In genomic region chrX:23784487-23785301, GRCh38 we compare ENCODE assay signal across 8 cellular contexts. TPM values are rescaled to one million over a fixed set of nuclear protein-coding genes. Genes with fewer than 3 reads are reported as not detected.
A peak's percentile ranks its signal among the peaks of the same experiment; 100 is the strongest.
DNase-seq lines count a peak whose midpoint lies in the region; ATAC-seq and TF ChIP-seq lines count a peak whose summit lies in the region.

No MANE protein-coding gene starts in this region.

- H3K27ac ChIP-seq in AG04450 (ENCODE audit: low read depth, low read length): peak overlapping the region; percentile 33

- CTCF ChIA-PET in AG04450 (lab: Charles Lee) (interaction anchor here (0.8 to 5.1 kb wide), 5 partner anchors 14 to 117 kb away, joined by 3 to 63 read pairs (median 5); no protein-coding TSS in a partner anchor), HEK293T (lab: Yijun Ruan, JAX) (interaction anchor here (0.6 to 2.3 kb wide), 2 partner anchors 117 to 968 kb away, joined by 8 to 26 read pairs; no protein-coding TSS in a partner anchor)

- H3K27ac Mint-ChIP-seq in stimulated activated memory B cell treated with anti-CD40 and anti-IgM and Interleukin-4, amounts not matched to agents 10 μg/mL and 1 μg/mL and 100 μg/mL, for 72 hours: peak overlapping the region; percentile 94

- POLR2A ChIA-PET in AG04450 (lab: Yijun Ruan, JAX) (interaction anchor here (0.6 to 2.4 kb wide), 5 partner anchors 12 to 241 kb away, joined by 4 to 60 read pairs (median 7); no protein-coding TSS in a partner anchor), HEK293T (lab: Yijun Ruan, JAX) (interaction anchor here (0.6 to 3.8 kb wide), 4 partner anchors 9 to 117 kb away, joined by 4 to 54 read pairs (median 16); no protein-coding TSS in a partner anchor)

- TF ChIP-seq CTCF in AG04450 (IDR thresholded peaks at IDR 0.05; ENCODE audit: low read depth, low read length) (no peak), WI38 (IDR thresholded peaks at IDR 0.05; ENCODE audit: low read depth, low read length) (no peak)

- no peaks in the 10 kb centered on the region for H3K9me3 ChIP-seq in AG04450 (ENCODE audit: control insufficient read depth, insufficient read depth, low read length)

- no peak for ATAC-seq in stimulated activated memory B cell treated with anti-CD40 and anti-IgM and Interleukin-4, amounts not matched to agents 10 μg/mL and 1 μg/mL and 100 μg/mL, for 72 hours
- no peak for ATAC-seq in GM18868 (IDR thresholded peaks at IDR 0.05; ENCODE audit: unreplicated experiment)
- ATAC-seq in HG02981 (IDR thresholded peaks at IDR 0.05; ENCODE audit: unreplicated experiment): no peak

- no peaks in the 10 kb centered on the region for H3K27me3 Mint-ChIP-seq in stimulated activated memory B cell treated with anti-CD40 and anti-IgM and Interleukin-4, amounts not matched to agents 10 μg/mL and 1 μg/mL and 100 μg/mL, for 72 hours

- peak overlapping the region; percentile 82 for H3K4me3 ChIP-seq in AG04450 (ENCODE audit: low read depth, low read length)
- peak overlapping the region; percentile 35 for H3K4me3 ChIP-seq in WI38 (ENCODE audit: low read depth, low read length)

- DNase-seq in AG04450 (ENCODE audit: low read depth, low spot score) (no peak), HEK293T (ENCODE audit: extremely low spot score) (no peak), glomerular visceral epithelial cell (ENCODE audit: extremely low spot score) (peak; percentile 50), activated gamma-delta T cell treated with Interleukin-2 at 50 U/mL for 16 hours (no peak)

- H3K27me3 ChIP-seq in AG04450 (ENCODE audit: control insufficient read depth, insufficient read depth, low read length): no peaks in the 10 kb centered on the region

- H3K4me3 Mint-ChIP-seq in stimulated activated memory B cell treated with anti-CD40 and anti-IgM and Interleukin-4, amounts not matched to agents 10 μg/mL and 1 μg/mL and 100 μg/mL, for 72 hours: peak overlapping the region; percentile 97

- peaks cover 20% of the 10 kb centered on the region for H3K36me3 Mint-ChIP-seq in stimulated activated memory B cell treated with anti-CD40 and anti-IgM and Interleukin-4, amounts not matched to agents 10 μg/mL and 1 μg/mL and 100 μg/mL, for 72 hours

- no peaks in the 10 kb centered on the region for H3K9me3 Mint-ChIP-seq in stimulated activated memory B cell treated with anti-CD40 and anti-IgM and Interleukin-4, amounts not matched to agents 10 μg/mL and 1 μg/mL and 100 μg/mL, for 72 hours

- H3K4me1 Mint-ChIP-seq in stimulated activated memory B cell treated with anti-CD40 and anti-IgM and Interleukin-4, amounts not matched to agents 10 μg/mL and 1 μg/mL and 100 μg/mL, for 72 hours: peaks cover 31% of the 10 kb centered on the region

TF ChIP-seq in HEK293T, 16 proteins besides CTCF, POLR2A, EP300 and RAD21:
- TF ChIP-seq L3MBTL2 (conservative IDR thresholded peaks at IDR 0.05) (no peak), SP1 (IDR thresholded peaks at IDR 0.05) (no peak), CTBP1 (IDR thresholded peaks at IDR 0.05; ENCODE audit: borderline replicate concordance) (no peak), ZNF384 (IDR thresholded peaks at IDR 0.05) (peak; percentile 86), ARNT (IDR thresholded peaks at IDR 0.05) (no peak), SUZ12 (IDR thresholded peaks at IDR 0.05) (no peak), NFRKB (IDR thresholded peaks at IDR 0.05) (no peak)

RNA-seq across cellular contexts. Expression of gene SAT1, which starts 1.7 kb away (rescaled TPM):
- 151 and 202 TPM in 2 replicates for polyA plus RNA-seq in AG04450 (2011; rRNA removed)
- polyA minus RNA-seq in AG04450 (2011; rRNA and poly(A)+ RNA removed): 59.8 and 63.6 TPM in 2 replicates

RNA-seq across cellular contexts. Expression of gene ACOT9, which starts 41.6 kb away (rescaled TPM):
- 45.7 and 62.5 TPM in 2 replicates for polyA plus RNA-seq in AG04450 (2011; rRNA removed)
- polyA minus RNA-seq in AG04450 (2011; rRNA and poly(A)+ RNA removed): 24.4 and 36.0 TPM in 2 replicates
